34 cellular contexts compared by ENCODE assay signal in the genomic region with DNA sequence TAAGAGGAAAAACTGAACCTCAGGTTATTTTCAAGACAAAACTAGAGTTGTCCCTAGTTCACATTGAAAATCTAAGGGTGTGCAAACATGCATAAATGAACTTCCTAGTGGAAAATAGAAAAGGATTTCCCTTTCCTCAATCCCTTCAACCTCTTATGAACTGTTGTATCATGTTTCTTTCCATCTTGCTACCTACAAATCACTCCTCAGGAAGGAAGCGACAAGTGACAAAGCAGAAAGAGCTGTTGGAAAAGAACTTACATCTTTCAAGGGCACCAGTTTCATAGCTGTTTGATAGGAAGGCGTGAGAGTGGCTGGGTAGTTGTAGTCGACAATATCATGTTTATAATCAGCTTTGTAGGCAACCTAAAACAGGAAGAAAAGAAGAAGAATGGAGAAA. TPM values are rescaled to one million over a fixed set of nuclear protein-coding genes. Genes with fewer than 3 reads are reported as not detected.
"Had no signal": no experiment of that assay in that cellular context is flagged by ENCODE, and none has a peak within 500 bp of the region (broad histone marks: within the 10 kb centered on the region; RNA-seq: fewer than 3 reads in every experiment).

No MANE protein-coding gene starts in this region.

- H3K27ac ChIP-seq: adrenal gland, body of pancreas, colonic mucosa, epithelial cell of prostate, esophagus squamous epithelium, WERI-Rb-1 had no signal

- DNase-seq: activated B cell treated with CpG ODN at 0.5 μM for 24 hours; activated CD4-positive, alpha-beta T cell treated with anti-CD3 and anti-CD28 coated beads for 48 hours; activated CD4-positive, alpha-beta T cell treated with anti-CD3 and anti-CD28 coated beads, Interleukin-2, amount 50 U/mL, for 1 hour; activated CD4-positive, alpha-beta T cell treated with anti-CD3 and anti-CD28 coated beads, Interleukin-2, amount 50 U/mL, for 48 hours; activated CD8-positive, alpha-beta memory T cell treated with anti-CD3 and anti-CD28 coated beads for 24 hours; activated CD8-positive, alpha-beta T cell treated with anti-CD3 and anti-CD28 coated beads for 36 hours; activated effector memory CD4-positive, alpha-beta T cell treated with anti-CD3 and anti-CD28 coated beads, Interleukin-2, amount 50 U/mL, for 16 hours; activated naive CD4-positive, alpha-beta T cell treated with anti-CD3 and anti-CD28 coated beads for 36 hours; activated naive CD8-positive, alpha-beta T cell treated with anti-CD3 and anti-CD28 coated beads for 36 hours; activated naive CD8-positive, alpha-beta T cell treated with anti-CD3 and anti-CD28 coated beads, Interleukin-2, amount 50 U/mL, for 24 hours; activated T-cell treated with anti-CD3 and anti-CD28 coated beads, Interleukin-2, amount 50 U/mL, for 1 hour; activated T-cell treated with anti-CD3 and anti-CD28 coated beads, Interleukin-2, amount 50 U/mL, for 48 hours; adrenal gland; amygdala; aorta; body of pancreas; caudate nucleus; cerebellar nuclear complex; colonic mucosa; effector CD8-positive, alpha-beta T cell; esophagus squamous epithelium; foreskin melanocyte; T-helper 1 cell; T-helper 17 cell; T1000; WERI-Rb-1 had no signal

- H3K27me3 ChIP-seq: body of pancreas, colonic mucosa had no signal

- H3K9me3 ChIP-seq: adrenal gland, body of pancreas, colonic mucosa, esophagus squamous epithelium had no signal

- H3K36me3 ChIP-seq: adrenal gland, colonic mucosa, esophagus squamous epithelium, WERI-Rb-1 had no signal

- H3K4me3 ChIP-seq: adrenal gland, body of pancreas, colonic mucosa, esophagus squamous epithelium had no signal

- FAIRE-seq: endometrium, endothelial cell of umbilical vein had no signal

- H3K4me1 ChIP-seq: adrenal gland, colonic mucosa had no signal

- ATAC-seq: activated CD4-positive, CD25-positive, alpha-beta regulatory T cell treated with anti-CD3 and anti-CD28 coated beads, Interleukin-2, amount 50 U/mL, for 24 hours; activated CD8-positive, alpha-beta T cell treated with anti-CD3 and anti-CD28 coated beads for 36 hours; activated naive CD8-positive, alpha-beta T cell treated with anti-CD3 and anti-CD28 coated beads, Interleukin-2, amount 50 U/mL, for 24 hours; body of pancreas; T-helper 17 cell had no signal

RNA-seq across cellular contexts. Expression of a gene that starts 23.9 kb away (rescaled TPM):
- total RNA-seq: activated B cell treated with CpG ODN at 0.5 μM for 24 hours; activated CD8-positive, alpha-beta T cell treated with anti-CD3 and anti-CD28 coated beads for 36 hours; activated naive CD4-positive, alpha-beta T cell treated with anti-CD3 and anti-CD28 coated beads for 36 hours; activated naive CD8-positive, alpha-beta T cell treated with anti-CD3 and anti-CD28 coated beads for 36 hours; activated T-helper 1 cell treated with anti-CD3 and anti-CD28 coated beads, Interleukin-12 subunit alpha, Interleukin-12 subunit beta, Interleukin-2, Interleukin-4 antibody, amounts not matched to agents 30 ng/mL and 10 ng/mL and 1 ng/mL, durations not matched to agents 14 hours and 24 hours and 36 hours; activated T-helper 2 cell treated with anti-CD3 and anti-CD28 coated beads, Interferon-gamma antibody, Interleukin-2, Interleukin-4, amounts not matched to agents 10 μg/mL and 5 μg/mL and 100 μg/mL, durations not matched to agents 14 hours and 24 hours and 36 hours; aorta; body of pancreas; dermis microvascular lymphatic vessel endothelial cell; endothelial cell of umbilical vein; fibroblast of lung; T-helper 17 cell had no signal
- polyA plus RNA-seq: endothelial cell of umbilical vein, fibroblast of lung had no signal
